ENCODE assay signal across 2 cellular contexts in the genomic region with DNA sequence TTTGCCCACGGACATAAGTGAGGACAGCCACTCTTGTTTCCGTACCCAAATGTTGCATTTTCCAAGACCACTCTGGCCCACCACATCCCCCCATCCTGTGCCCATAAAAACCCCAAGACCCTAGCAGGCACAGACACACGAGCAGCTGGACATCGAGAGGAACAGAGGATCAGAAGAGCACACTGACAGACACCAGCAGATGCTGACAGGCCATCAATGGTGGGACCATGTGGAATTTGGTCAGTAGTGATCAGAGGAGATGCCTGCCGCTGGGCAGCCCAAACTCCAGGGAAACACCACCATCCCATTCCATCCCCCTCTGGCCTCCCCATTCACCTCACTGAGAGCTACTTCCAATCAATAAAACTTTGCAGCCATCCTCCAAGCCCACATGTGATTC.
TF ChIP-seq lines count a peak whose summit lies in the region.

No MANE protein-coding gene starts in this region.

TF ChIP-seq in H1, 55 proteins besides CTCF, POLR2A, EP300 and RAD21:
- TF ChIP-seq CTBP2 (IDR thresholded peaks at IDR 0.05; ENCODE audit: borderline replicate concordance, insufficient read depth, insufficient read length, low read length) (no peak), YY1 (IDR thresholded peaks at IDR 0.05; ENCODE audit: low read depth, low read length) (no peak), SRF (IDR thresholded peaks at IDR 0.05; ENCODE audit: low read depth, low read length) (no peak)

TF ChIP-seq in SK-N-SH, 30 proteins besides CTCF, POLR2A, EP300 and RAD21 (continued from another document):
- TF ChIP-seq, protein P1, sequence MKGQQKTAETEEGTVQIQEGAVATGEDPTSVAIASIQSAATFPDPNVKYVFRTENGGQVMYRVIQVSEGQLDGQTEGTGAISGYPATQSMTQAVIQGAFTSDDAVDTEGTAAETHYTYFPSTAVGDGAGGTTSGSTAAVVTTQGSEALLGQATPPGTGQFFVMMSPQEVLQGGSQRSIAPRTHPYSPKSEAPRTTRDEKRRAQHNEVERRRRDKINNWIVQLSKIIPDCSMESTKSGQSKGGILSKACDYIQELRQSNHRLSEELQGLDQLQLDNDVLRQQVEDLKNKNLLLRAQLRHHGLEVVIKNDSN (IDR thresholded peaks at IDR 0.05; ENCODE audit: borderline replicate concordance, low read depth): no peak
- TF ChIP-seq TCF12 (IDR thresholded peaks at IDR 0.05) (no peak), POLR2AphosphoS5 (IDR thresholded peaks at IDR 0.05; ENCODE audit: low read depth, low read length) (no peak), JUND (IDR thresholded peaks at IDR 0.05) (no peak), EZH2phosphoT487 (IDR thresholded peaks at IDR 0.05; ENCODE audit: borderline replicate concordance, low read depth) (no peak), TEAD4 (IDR thresholded peaks at IDR 0.05; ENCODE audit: borderline replicate concordance, insufficient read depth) (no peak)
- TF ChIP-seq, protein P2, sequence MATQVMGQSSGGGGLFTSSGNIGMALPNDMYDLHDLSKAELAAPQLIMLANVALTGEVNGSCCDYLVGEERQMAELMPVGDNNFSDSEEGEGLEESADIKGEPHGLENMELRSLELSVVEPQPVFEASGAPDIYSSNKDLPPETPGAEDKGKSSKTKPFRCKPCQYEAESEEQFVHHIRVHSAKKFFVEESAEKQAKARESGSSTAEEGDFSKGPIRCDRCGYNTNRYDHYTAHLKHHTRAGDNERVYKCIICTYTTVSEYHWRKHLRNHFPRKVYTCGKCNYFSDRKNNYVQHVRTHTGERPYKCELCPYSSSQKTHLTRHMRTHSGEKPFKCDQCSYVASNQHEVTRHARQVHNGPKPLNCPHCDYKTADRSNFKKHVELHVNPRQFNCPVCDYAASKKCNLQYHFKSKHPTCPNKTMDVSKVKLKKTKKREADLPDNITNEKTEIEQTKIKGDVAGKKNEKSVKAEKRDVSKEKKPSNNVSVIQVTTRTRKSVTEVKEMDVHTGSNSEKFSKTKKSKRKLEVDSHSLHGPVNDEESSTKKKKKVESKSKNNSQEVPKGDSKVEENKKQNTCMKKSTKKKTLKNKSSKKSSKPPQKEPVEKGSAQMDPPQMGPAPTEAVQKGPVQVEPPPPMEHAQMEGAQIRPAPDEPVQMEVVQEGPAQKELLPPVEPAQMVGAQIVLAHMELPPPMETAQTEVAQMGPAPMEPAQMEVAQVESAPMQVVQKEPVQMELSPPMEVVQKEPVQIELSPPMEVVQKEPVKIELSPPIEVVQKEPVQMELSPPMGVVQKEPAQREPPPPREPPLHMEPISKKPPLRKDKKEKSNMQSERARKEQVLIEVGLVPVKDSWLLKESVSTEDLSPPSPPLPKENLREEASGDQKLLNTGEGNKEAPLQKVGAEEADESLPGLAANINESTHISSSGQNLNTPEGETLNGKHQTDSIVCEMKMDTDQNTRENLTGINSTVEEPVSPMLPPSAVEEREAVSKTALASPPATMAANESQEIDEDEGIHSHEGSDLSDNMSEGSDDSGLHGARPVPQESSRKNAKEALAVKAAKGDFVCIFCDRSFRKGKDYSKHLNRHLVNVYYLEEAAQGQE (IDR thresholded peaks at IDR 0.05; ENCODE audit: low read depth, low read length): no peak
